Comparison of ENCODE assay signal across 33 cellular contexts in genomic region chr7:68492359-68492690, GRCh38.
"Had no signal": no experiment of that assay in that cellular context is flagged by ENCODE, and none has a peak within 500 bp of the region (broad histone marks: within the 10 kb centered on the region; RNA-seq: fewer than 3 reads in every experiment).

No MANE protein-coding gene starts in this region.

- H3K9me3 ChIP-seq: MG63 had no signal

- H3K4me3 ChIP-seq: MG63 had no signal

- DNase-seq: Karpas-422, Kasumi-1, MG63, MM.1S, MV-4-11, NCI-H1048, NCI-H1092, NCI-H1092 treated with DMSO at 0.1 percent for 48 hours, NCI-H1105, NCI-H1105 treated with DMSO at 0.1 percent for 48 hours, NCI-H1417, NCI-H1417 treated with DMSO at 0.1 percent for 48 hours, NCI-H1436, NCI-H1436 treated with DMSO at 0.1 percent for 48 hours, NCI-H146, NCI-H1694, NCI-H1694 treated with DMSO at 0.1 percent for 48 hours, NCI-H187, NCI-H187 treated with DMSO at 0.1 percent for 48 hours, NCI-H2029, NCI-H2029 treated with DMSO at 0.1 percent for 48 hours, NCI-H2081, NCI-H2081 treated with DMSO at 0.1 percent for 48 hours, NCI-H2107, NCI-H2171, NCI-H2171 treated with DMSO at 0.1 percent for 48 hours, NCI-H2227 treated with DMSO at 0.1 percent for 48 hours, NCI-H226, NCI-H345, NCI-H446, NCI-H446 treated with DMSO at 0.1 percent for 48 hours, NCI-H510A had no signal

- H3K27me3 ChIP-seq: MG63 had no signal

- H3K9ac ChIP-seq: KMS-11 had no signal

- H3K27ac ChIP-seq: KMS-11 had no signal

- H3K36me3 ChIP-seq: MG63 had no signal

- H3K4me2 ChIP-seq: KMS-11 had no signal
